9 cellular contexts compared by ENCODE assay signal in genomic region chr6:13573255-13573654, GRCh38. TPM values are rescaled to one million over a fixed set of nuclear protein-coding genes. Genes with fewer than 3 reads are reported as not detected.
DNase-seq lines count a peak whose midpoint lies in the region; ATAC-seq, FAIRE-seq and TF ChIP-seq lines count a peak whose summit lies in the region.
"Had no signal": no experiment of that assay in that cellular context is flagged by ENCODE, and none has a peak within 500 bp of the region (broad histone marks: within the 10 kb centered on the region; RNA-seq: fewer than 3 reads in every experiment).

No MANE protein-coding gene starts in this region.

- H3F3A ChIP-seq in PC-9 (ENCODE audit: insufficient read depth, low read depth) = no peaks in the 10 kb centered on the region

- CTCF ChIA-PET in CD8-positive, alpha-beta T cell (lab: Charles Lee) = interaction anchor here (0.7 to 3.4 kb wide), 8 partner anchors 10 to 245 kb away, joined by 3 to 19 read pairs (median 4); partner anchors contain the start of genes NOL7 and TBC1D7
- CTCF ChIA-PET in PC-9 (lab: Charles Lee) = no interaction called here

- BruUV-seq in PC-9 (replicated peaks; lab: Mats Ljungman, UMichigan) = no TSS peak

- peaks cover 2% of the 10 kb centered on the region for H3K36me3 Mint-ChIP-seq in CD8-positive, alpha-beta T cell

- H2AFZ ChIP-seq in PC-9 = peak overlapping the region; percentile 77

- H3K4me3 ChIP-seq in CD8-positive, alpha-beta T cell (ENCODE audit: low read depth, low read length) = no peak overlapping the region
- H3K4me3 ChIP-seq in PC-9 (peak overlapping the region; percentile 92), epithelial cell of esophagus (ENCODE audit: low read length) (peak overlapping the region; percentile 71), pancreas (peak overlapping the region in 3 of 4 donors; percentile 58 to 90 (median 70))

- H4K20me1 ChIP-seq in PC-9 (ENCODE audit: insufficient read depth) = no peaks in the 10 kb centered on the region

- H3K9me3 ChIP-seq in CD8-positive, alpha-beta T cell (ENCODE audit: low read length) = no peaks in the 10 kb centered on the region
- H3K9me3 ChIP-seq in PC-9 (ENCODE audit: insufficient read depth, low read depth) (0 out of 2 replicates have a peak, but pooled peaks cover 5% of the 10 kb centered on the region), pancreas (no peaks in the 10 kb centered on the region)

- ATAC-seq in CD8-positive, alpha-beta T cell = no peak
- no peak for ATAC-seq in pancreas
- ATAC-seq in HG02852 (IDR thresholded peaks at IDR 0.05; ENCODE audit: unreplicated experiment) = no peak

- FAIRE-seq in pancreas (lab: Jason Lieb, UNC) = no peak

- H3K4me2 ChIP-seq in PC-9 = peak overlapping the region; percentile 86

- H3K9me3 Mint-ChIP-seq in CD8-positive, alpha-beta T cell = no peaks in the 10 kb centered on the region

- no peak for DNase-seq in CD8-positive, alpha-beta T cell
- DNase-seq in PC-9 (no peak), epithelial cell of esophagus (ENCODE audit: low read depth) (no peak), pancreas (no peak), activated gamma-delta T cell treated with Interleukin-2 at 50 U/mL for 16 hours (no peak), ecto neural progenitor cell (ENCODE audit: low spot score) (no peak), cerebellum (ENCODE audit: low spot score) (no peak)
- DNase-seq: NCI-H1105 had no signal

- no peak for TF ChIP-seq CTCF in CD8-positive, alpha-beta T cell (IDR thresholded peaks at IDR 0.05)
- TF ChIP-seq CTCF in PC-9 (conservative IDR thresholded peaks at IDR 0.05) (no peak), epithelial cell of esophagus (IDR thresholded peaks at IDR 0.05; ENCODE audit: insufficient read depth, low read depth, low read length, missing control alignments) (no peak), pancreas (IDR thresholded peaks at IDR 0.05) (no peak)

- WGBS in pancreas, 2 donors = 60 to 62% methylated on average over 7 of the region's 7 CpGs

- peaks cover 28% of the 10 kb centered on the region for H3K4me1 Mint-ChIP-seq in CD8-positive, alpha-beta T cell (ENCODE audit: low read depth)

- no peaks in the 10 kb centered on the region for H3K27me3 ChIP-seq in CD8-positive, alpha-beta T cell (ENCODE audit: insufficient read depth, low read length)
- H3K27me3 ChIP-seq in PC-9 (ENCODE audit: insufficient read depth, low read depth) (no peaks in the 10 kb centered on the region), pancreas (no peaks in the 10 kb centered on the region)

- H3K4me3 Mint-ChIP-seq in CD8-positive, alpha-beta T cell = peak overlapping the region; percentile 97

- POLR2A ChIA-PET in CD8-positive, alpha-beta T cell (lab: Charles Lee) = interaction anchor here (1.7 to 2.3 kb wide), 2 partner anchors 12 to 42 kb away, joined by 4 to 36 read pairs; partner anchors contain the start of gene NOL7
- POLR2A ChIA-PET in PC-9 (lab: Charles Lee; ENCODE audit: unreplicated experiment) = interaction anchor here (0.7 kb wide), 2 partner anchors 179 to 1975 kb away, joined by 3 read pairs; no protein-coding TSS in a partner anchor

- H3K9me2 ChIP-seq in PC-9 (ENCODE audit: insufficient read depth) = no peaks in the 10 kb centered on the region

- H3K79me2 ChIP-seq in PC-9 (ENCODE audit: low read depth) = peaks cover 30% of the 10 kb centered on the region

- H3K27ac ChIP-seq in CD8-positive, alpha-beta T cell (ENCODE audit: low read depth, low read length) = no peak overlapping the region
- H3K27ac ChIP-seq in PC-9 (peak overlapping the region; percentile 96), pancreas (peak overlapping the region in 2 of 4 donors; percentile 97 to 98)

- peak overlapping the region; percentile 97 for H3K27ac Mint-ChIP-seq in CD8-positive, alpha-beta T cell

- peaks cover 4% of the 10 kb centered on the region for H3K4me1 ChIP-seq in CD8-positive, alpha-beta T cell (ENCODE audit: insufficient read depth, low read length)
- peaks cover 17% of the 10 kb centered on the region for H3K4me1 ChIP-seq in PC-9 (replicated peaks; ENCODE audit: insufficient read depth)
- H3K4me1 ChIP-seq in pancreas = peaks cover 0 to 4% (median 0%) of the 10 kb centered on the region in 3 donors

- H3K27me3 Mint-ChIP-seq in CD8-positive, alpha-beta T cell (ENCODE audit: low read depth) = peaks cover 4% of the 10 kb centered on the region

- intact Hi-C loops in CD8-positive, alpha-beta T cell (cut with DNase I, micrococcal nuclease) = loop anchor here in 1 of 2 experiments (5.0 to 10.0 kb wide), 2 partner anchors 494 to 1672 kb away; partner anchors contain the start of gene JARID2
- intact Hi-C loops in PC-9 (cut with micrococcal nuclease; ENCODE audit: unreplicated experiment) (loop anchor here (5.0 kb wide), 1 partner anchor 86 kb away; the partner anchor contains the start of gene GFOD1), pancreas (cut with DNase I) (no loop called here)

- no peaks in the 10 kb centered on the region for H3K36me3 ChIP-seq in CD8-positive, alpha-beta T cell (ENCODE audit: insufficient read depth, low read length)
- no peaks in the 10 kb centered on the region for H3K36me3 ChIP-seq in PC-9 (ENCODE audit: low read depth)
- no peaks in the 10 kb centered on the region for H3K36me3 ChIP-seq in pancreas

RNA-seq across cellular contexts. Expression of gene SIRT5, which starts 1.1 kb away (rescaled TPM):
- 10 to 100 TPM; 10.6 to 12.7 TPM for total RNA-seq in CD8-positive, alpha-beta T cell
- 15.9 and 16.2 TPM in 2 replicates for total RNA-seq in PC-9 (2021)
- 1 to 10 TPM; 3.8 to 8.6 (median 4.7) TPM for total RNA-seq in pancreas
- 1 to 10 TPM; 4.6 to 8.0 TPM for polyA plus RNA-seq in pancreas
- 18.9 TPM for total RNA-seq in cerebellum

RNA-seq across cellular contexts. Expression of gene NOL7, which starts 41.9 kb away (rescaled TPM):
- 10 to 100 TPM; 70.5 to 71.1 TPM for total RNA-seq in CD8-positive, alpha-beta T cell
- 75.9 and 78.6 TPM in 2 replicates for total RNA-seq in PC-9 (2021)
- total RNA-seq in pancreas = 10 to 100 TPM; 22.9 to 35.3 (median 28.1) TPM
- polyA plus RNA-seq in pancreas = 10 to 100 TPM; 22.7 to 40.3 TPM
- 35.5 TPM for total RNA-seq in cerebellum
